In genomic region chr17:8631554-8631877, GRCh38 we compare ENCODE assay signal across 8 cellular contexts. TPM values are rescaled to one million over a fixed set of nuclear protein-coding genes. Genes with fewer than 3 reads are reported as not detected.
A peak's percentile ranks its signal among the peaks of the same experiment; 100 is the strongest.
DNase-seq lines count a peak whose midpoint lies in the region; ATAC-seq lines count a peak whose summit lies in the region.

No MANE protein-coding gene starts in this region.

- H3K27me3 Mint-ChIP-seq in activated CD4-positive, alpha-beta memory T cell treated with anti-CD3 and anti-CD28 coated beads, Interleukin-2, amount 10 ng/mL, durations not matched to agents 7 days and 5 days = peaks cover 57% of the 10 kb centered on the region
- H3K27me3 Mint-ChIP-seq in stimulated activated naive CD8-positive, alpha-beta T cell treated with anti-CD3 and anti-CD28 coated beads, Interleukin-15, amount 100 ng/mL, for 72 hours = peaks cover 74% of the 10 kb centered on the region

- H3K4me3 Mint-ChIP-seq in activated CD4-positive, alpha-beta memory T cell treated with anti-CD3 and anti-CD28 coated beads, Interleukin-2, amount 10 ng/mL, durations not matched to agents 7 days and 5 days = peak overlapping the region; percentile 60
- peak overlapping the region; percentile 98 for H3K4me3 Mint-ChIP-seq in stimulated activated naive CD8-positive, alpha-beta T cell treated with anti-CD3 and anti-CD28 coated beads, Interleukin-15, amount 100 ng/mL, for 72 hours

- peak; percentile 73 for DNase-seq in NCI-H82 (lab: John Stamatoyannopoulos, UW)
- DNase-seq in NCI-H82 treated with DMSO at 0.1 percent for 48 hours (lab: John Stamatoyannopoulos, UW; ENCODE audit: unreplicated experiment) = no peak
- no peak for DNase-seq in activated CD4-positive, alpha-beta memory T cell treated with anti-CD3 and anti-CD28 coated beads, Interleukin-2, amount 10 ng/mL, durations not matched to agents 7 days and 5 days
- DNase-seq in stimulated activated naive CD8-positive, alpha-beta T cell treated with anti-CD3 and anti-CD28 coated beads, Interleukin-15, amount 100 ng/mL, for 72 hours = no peak
- no peak for DNase-seq in GDM1 (lab: John Stamatoyannopoulos, UW)
- DNase-seq in CD1c-positive myeloid dendritic cell (ENCODE audit: extremely low spot score) = no peak

- H3K27ac Mint-ChIP-seq in activated CD4-positive, alpha-beta memory T cell treated with anti-CD3 and anti-CD28 coated beads, Interleukin-2, amount 10 ng/mL, durations not matched to agents 7 days and 5 days = no peak overlapping the region
- H3K27ac Mint-ChIP-seq in stimulated activated naive CD8-positive, alpha-beta T cell treated with anti-CD3 and anti-CD28 coated beads, Interleukin-15, amount 100 ng/mL, for 72 hours = no peak overlapping the region

- POLR2A ChIA-PET in activated CD4-positive, alpha-beta memory T cell treated with anti-CD3 and anti-CD28 coated beads, Interleukin-2, amount 10 ng/mL, durations not matched to agents 7 days and 5 days (lab: Charles Lee) = interaction anchor here (1.0 kb wide), 1 partner anchor 248 kb away, joined by 3 read pairs; no protein-coding TSS in a partner anchor

- no peak for ATAC-seq in stimulated activated naive CD8-positive, alpha-beta T cell treated with anti-CD3 and anti-CD28 coated beads, Interleukin-15, amount 100 ng/mL, for 72 hours
- no peak for ATAC-seq in HG03139 (IDR thresholded peaks at IDR 0.05; ENCODE audit: unreplicated experiment)

- no peaks in the 10 kb centered on the region for H3K36me3 Mint-ChIP-seq in activated CD4-positive, alpha-beta memory T cell treated with anti-CD3 and anti-CD28 coated beads, Interleukin-2, amount 10 ng/mL, durations not matched to agents 7 days and 5 days (ENCODE audit: low read depth)

- H3K4me3 ChIP-seq in iPS-11a (ENCODE audit: low read depth, low read length) = peak overlapping the region; percentile 71

- H3K9me3 Mint-ChIP-seq in activated CD4-positive, alpha-beta memory T cell treated with anti-CD3 and anti-CD28 coated beads, Interleukin-2, amount 10 ng/mL, durations not matched to agents 7 days and 5 days = no peaks in the 10 kb centered on the region
- no peaks in the 10 kb centered on the region for H3K9me3 Mint-ChIP-seq in stimulated activated naive CD8-positive, alpha-beta T cell treated with anti-CD3 and anti-CD28 coated beads, Interleukin-15, amount 100 ng/mL, for 72 hours

- CTCF ChIA-PET in activated CD4-positive, alpha-beta memory T cell treated with anti-CD3 and anti-CD28 coated beads, Interleukin-2, amount 10 ng/mL, durations not matched to agents 7 days and 5 days (lab: Charles Lee) = interaction anchor here (0.6 kb wide), 1 partner anchor 226 kb away, joined by 3 read pairs; no protein-coding TSS in a partner anchor

- peaks cover 8% of the 10 kb centered on the region for H3K4me1 Mint-ChIP-seq in activated CD4-positive, alpha-beta memory T cell treated with anti-CD3 and anti-CD28 coated beads, Interleukin-2, amount 10 ng/mL, durations not matched to agents 7 days and 5 days
- H3K4me1 Mint-ChIP-seq in stimulated activated naive CD8-positive, alpha-beta T cell treated with anti-CD3 and anti-CD28 coated beads, Interleukin-15, amount 100 ng/mL, for 72 hours = peaks cover 27% of the 10 kb centered on the region

RNA-seq across cellular contexts. Expression of gene MYH10, which starts 1.0 kb away (rescaled TPM):
- 10 to 100 TPM; 10.2 to 11.2 TPM for total RNA-seq in activated CD4-positive, alpha-beta memory T cell treated with anti-CD3 and anti-CD28 coated beads, Interleukin-2, amount 10 ng/mL, durations not matched to agents 7 days and 5 days
